Comparison of ENCODE assay signal across 29 cellular contexts in genomic region chr1:53507115-53507816, GRCh38. TPM values are rescaled to one million over a fixed set of nuclear protein-coding genes. Genes with fewer than 3 reads are reported as not detected.
"Had no signal": no experiment of that assay in that cellular context is flagged by ENCODE, and none has a peak within 500 bp of the region (broad histone marks: within the 10 kb centered on the region; RNA-seq: fewer than 3 reads in every experiment).

No MANE protein-coding gene starts in this region.

- H3K36me3 ChIP-seq: SJSA1 had no signal

- H3K27ac Mint-ChIP-seq: activated CD8-positive, alpha-beta T cell treated with anti-CD3 and anti-CD28 coated beads, Interleukin-2, amount 10 ng/mL, durations not matched to agents 7 days and 5 days; activated naive CD4-positive, alpha-beta T cell treated with anti-CD3 and anti-CD28 coated beads, Interleukin-2, amount 50 U/mL, for 24 hours; T-helper 1 cell treated with Interleukin-12 subunit alpha and Interleukin-12 subunit beta and Interleukin-4 antibody, amounts not matched to agents 30 μg/mL and 1 μg/mL, for 36 hours had no signal

- H3K4me2 ChIP-seq: KMS-11 had no signal

- H3K9me3 ChIP-seq: SJSA1 had no signal

- H3K9ac ChIP-seq: KMS-11 had no signal

- H3K36me3 Mint-ChIP-seq: activated naive CD4-positive, alpha-beta T cell treated with anti-CD3 and anti-CD28 coated beads, Interleukin-2, amount 50 U/mL, for 24 hours had no signal

- H3K4me3 ChIP-seq: SJSA1 had no signal

- H3K27me3 Mint-ChIP-seq: activated naive CD4-positive, alpha-beta T cell treated with anti-CD3 and anti-CD28 coated beads, Interleukin-2, amount 50 U/mL, for 24 hours had no signal

- H3K4me3 Mint-ChIP-seq: activated CD8-positive, alpha-beta T cell treated with anti-CD3 and anti-CD28 coated beads, Interleukin-2, amount 10 ng/mL, durations not matched to agents 7 days and 5 days; activated naive CD4-positive, alpha-beta T cell treated with anti-CD3 and anti-CD28 coated beads, Interleukin-2, amount 50 U/mL, for 24 hours; T-helper 1 cell treated with Interleukin-12 subunit alpha and Interleukin-12 subunit beta and Interleukin-4 antibody, amounts not matched to agents 30 μg/mL and 1 μg/mL, for 36 hours had no signal

- H3K4me1 Mint-ChIP-seq: activated naive CD4-positive, alpha-beta T cell treated with anti-CD3 and anti-CD28 coated beads, Interleukin-2, amount 50 U/mL, for 24 hours had no signal

- H3K27ac ChIP-seq: KMS-11, SJSA1 had no signal

- H3K27me3 ChIP-seq: SJSA1 had no signal

- ATAC-seq: activated CD8-positive, alpha-beta T cell treated with anti-CD3 and anti-CD28 coated beads, Interleukin-2, amount 10 ng/mL, durations not matched to agents 7 days and 5 days; Panc1; SK-N-SH treated with all-trans-retinoic acid at 6 μM for 48 hours had no signal

- DNase-seq: activated CD4-positive, alpha-beta T cell treated with anti-CD3 and anti-CD28 coated beads for 48 hours; activated CD4-positive, alpha-beta T cell treated with anti-CD3 and anti-CD28 coated beads, Interleukin-2, amount 50 U/mL, for 4 hours; activated CD4-positive, CD25-positive, alpha-beta regulatory T cell treated with anti-CD3 and anti-CD28 coated beads, Interleukin-2, amount 50 U/mL, for 72 hours; activated CD8-positive, alpha-beta memory T cell treated with anti-CD3 and anti-CD28 coated beads, Interleukin-2, amount 50 U/mL, for 48 hours; activated CD8-positive, alpha-beta T cell treated with anti-CD3 and anti-CD28 coated beads, Interleukin-2, amount 10 ng/mL, durations not matched to agents 7 days and 5 days; activated naive CD4-positive, alpha-beta T cell; activated T-cell treated with anti-CD3 and anti-CD28 coated beads, Interleukin-2, amount 50 U/mL, for 1 hour; MV-4-11; NCI-H1092 treated with DMSO at 0.1 percent for 48 hours; NCI-H1417 treated with DMSO at 0.1 percent for 48 hours; NCI-H1694; NCI-H2029 treated with DMSO at 0.1 percent for 48 hours; NCI-H345; NCI-H510A; NCI-H526 treated with DMSO at 0.1 percent for 48 hours; NCI-H82; OCI-M1; RPMI8226; SHP77; SW 1271 had no signal

- H3K9me3 Mint-ChIP-seq: activated naive CD4-positive, alpha-beta T cell treated with anti-CD3 and anti-CD28 coated beads, Interleukin-2, amount 50 U/mL, for 24 hours; T-helper 1 cell treated with Interleukin-12 subunit alpha and Interleukin-12 subunit beta and Interleukin-4 antibody, amounts not matched to agents 30 μg/mL and 1 μg/mL, for 36 hours had no signal

RNA-seq across cellular contexts. Expression of gene DMRTB1, which starts 48.1 kb away (rescaled TPM):
- total RNA-seq: activated CD8-positive, alpha-beta T cell treated with anti-CD3 and anti-CD28 coated beads, Interleukin-2, amount 10 ng/mL, durations not matched to agents 7 days and 5 days; aorta; bronchial epithelial cell; MCF 10A; SJSA1 had no signal
- polyA plus RNA-seq: aorta had no signal
